In genomic region chr4:133581971-133582619, GRCh38 we compare ENCODE assay signal across 12 cellular contexts.
"Had no signal": no experiment of that assay in that cellular context is flagged by ENCODE, and none has a peak within 500 bp of the region (broad histone marks: within the 10 kb centered on the region; RNA-seq: fewer than 3 reads in every experiment).

No MANE protein-coding gene starts in this region.

- H3K4me3 ChIP-seq: suprapubic skin had no signal

- DNase-seq: activated CD4-positive, alpha-beta T cell treated with anti-CD3 and anti-CD28 coated beads, Interleukin-2, amount 50 U/mL, for 48 hours; activated naive CD4-positive, alpha-beta T cell treated with Interleukin-2 at 50 U/mL for 16 hours; activated naive CD8-positive, alpha-beta T cell treated with anti-CD3 and anti-CD28 coated beads, Interleukin-2, amount 50 U/mL, for 24 hours; brain microvascular endothelial cell; effector memory CD4-positive, alpha-beta T cell; hypothalamus; mesendoderm; retina; stimulated activated CD4-positive, alpha-beta T cell treated with anti-CD3 and anti-CD28 coated beads, Interleukin-4, amount 100 ng/mL, for 24 hours; stimulated activated naive CD4-positive, alpha-beta T cell treated with Interleukin-2 at 50 U/mL for 16 hours; WERI-Rb-1 had no signal
